ENCODE assay signal across 8 cellular contexts in the genomic region with DNA sequence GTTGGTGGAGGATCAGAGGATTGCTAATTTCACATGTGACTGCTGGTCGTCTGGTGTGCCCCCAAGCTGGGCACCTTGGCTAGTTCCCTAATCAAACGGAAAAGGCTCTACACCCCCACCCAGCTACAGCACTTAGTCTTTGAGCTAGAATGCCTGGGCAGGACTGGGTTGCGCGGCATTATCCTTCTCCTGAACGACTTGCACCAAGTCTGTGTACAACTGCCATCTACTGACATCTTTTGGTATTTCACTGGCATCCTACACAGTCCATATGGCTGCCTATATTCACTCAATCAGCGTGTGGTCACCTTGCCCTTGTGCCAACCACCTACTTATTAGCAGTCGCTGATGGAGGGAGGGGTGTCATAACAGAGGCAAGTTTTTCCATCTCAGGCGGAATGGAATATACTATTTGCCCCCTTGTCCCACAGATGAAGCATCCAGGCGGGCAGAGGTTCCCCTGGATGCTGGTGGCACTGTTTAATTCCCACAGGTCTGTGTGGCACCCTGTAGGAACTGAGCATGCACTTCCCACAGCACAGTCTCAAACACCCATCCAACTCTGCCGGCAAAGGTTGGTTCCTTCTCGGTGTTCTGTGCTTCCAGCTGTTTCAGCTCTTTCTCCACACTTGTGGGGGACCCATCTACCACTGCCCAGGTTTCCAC.
DNase-seq lines count a peak whose midpoint lies in the region; ATAC-seq lines count a peak whose summit lies in the region.

No MANE protein-coding gene starts in this region.

- ATAC-seq in GM19025 (IDR thresholded peaks at IDR 0.05; ENCODE audit: low read depth, unreplicated experiment) (peak; percentile 88), HG03066 (IDR thresholded peaks at IDR 0.05; ENCODE audit: low read depth, unreplicated experiment) (peak; percentile 76)

- peak; percentile 83 for DNase-seq in DMS53 (lab: John Stamatoyannopoulos, UW)
- DNase-seq in NCI-H510A treated with DMSO at 0.1 percent for 48 hours (lab: John Stamatoyannopoulos, UW), result peak; percentile 61
- peak; percentile 11 for DNase-seq in activated T-cell treated with anti-CD3 and anti-CD28 coated beads for 4 hours
- DNase-seq in foreskin melanocyte, result peak; percentile 48
- peak; percentile 9 for DNase-seq in putamen (ENCODE audit: low spot score)
- no peak for DNase-seq in cerebellum (ENCODE audit: low spot score)
